In genomic region chr12:3527736-3528135, GRCh38 we compare ENCODE assay signal across 32 cellular contexts. TPM values are rescaled to one million over a fixed set of nuclear protein-coding genes. Genes with fewer than 3 reads are reported as not detected.
"Had no signal": no experiment of that assay in that cellular context is flagged by ENCODE, and none has a peak within 500 bp of the region (broad histone marks: within the 10 kb centered on the region; RNA-seq: fewer than 3 reads in every experiment).

No MANE protein-coding gene starts in this region.

- H3K4me1 ChIP-seq: ascending aorta had no signal

- ATAC-seq: activated CD8-positive, alpha-beta T cell treated with anti-CD3 and anti-CD28 coated beads for 36 hours; activated T-cell treated with anti-CD3 and anti-CD28 coated beads, Interleukin-2, amount 50 U/mL, for 72 hours; activated T-helper 17 cell treated with anti-CD3 and anti-CD28 coated beads, Interleukin-2, amount 50 U/mL, for 72 hours had no signal

- H3K27ac ChIP-seq: ascending aorta, PC-9, SJCRH30, SK-N-MC had no signal

- H3K9me3 ChIP-seq: ascending aorta had no signal

- H3K27me3 ChIP-seq: ascending aorta, MG63, SJCRH30 had no signal

- DNase-seq: activated CD4-positive, alpha-beta T cell treated with anti-CD3 and anti-CD28 coated beads, Interleukin-2, amount 10 ng/mL, durations not matched to agents 24 days and 14 days; activated CD4-positive, alpha-beta T cell treated with anti-CD3 and anti-CD28 coated beads, Interleukin-2, amount 50 U/mL, for 4 hours; activated CD8-positive, alpha-beta T cell treated with anti-CD3 and anti-CD28 coated beads for 36 hours; activated effector memory CD4-positive, alpha-beta T cell treated with anti-CD3 and anti-CD28 coated beads, Interleukin-2, amount 50 U/mL, for 16 hours; activated naive CD4-positive, alpha-beta T cell; activated naive CD4-positive, alpha-beta T cell treated with anti-CD3 and anti-CD28 coated beads, Interleukin-2, amount 50 U/mL, for 16 hours; activated naive CD8-positive, alpha-beta T cell treated with anti-CD3 and anti-CD28 coated beads for 36 hours; activated T-cell treated with anti-CD3 and anti-CD28 coated beads, Interleukin-2, amount 50 U/mL, for 1 hour; activated T-cell treated with anti-CD3 and anti-CD28 coated beads, Interleukin-2, amount 50 U/mL, for 72 hours; amniotic stem cell; caudate nucleus; cerebellar nuclear complex; Karpas-422; KBM-7; NCI-H1048; NCI-H1105 treated with DMSO at 0.1 percent for 48 hours; NCI-H1436; NCI-H1694 treated with DMSO at 0.1 percent for 48 hours; NCI-H2029; NCI-H345; NCI-H524 treated with DMSO at 0.1 percent for 48 hours; SHP77; SJCRH30 had no signal

- H3K36me3 ChIP-seq: ascending aorta, MG63, SJCRH30 had no signal

- H3K4me3 ChIP-seq: ascending aorta, MG63, PC-9, SJCRH30, SK-N-MC had no signal

RNA-seq across cellular contexts. Expression of gene PRMT8, which starts 36.7 kb away (rescaled TPM):
- total RNA-seq: activated CD4-positive, alpha-beta T cell treated with anti-CD3 and anti-CD28 coated beads, Interleukin-2, amount 10 ng/mL, durations not matched to agents 24 days and 14 days; activated CD8-positive, alpha-beta memory T cell treated with anti-CD3 and anti-CD28 coated beads for 36 hours; activated CD8-positive, alpha-beta T cell treated with anti-CD3 and anti-CD28 coated beads for 36 hours; activated naive CD8-positive, alpha-beta T cell treated with anti-CD3 and anti-CD28 coated beads for 36 hours; activated T-cell treated with anti-CD3 and anti-CD28 coated beads, Interleukin-2, amount 50 U/mL, for 72 hours; activated T-helper 17 cell treated with anti-CD3 and anti-CD28 coated beads, Interleukin-2, amount 50 U/mL, for 72 hours; ascending aorta; NCI-H460; PC-9; SJCRH30; T-helper 1 cell treated with Interleukin-12 subunit alpha and Interleukin-12 subunit beta and Interleukin-4 antibody, amounts not matched to agents 30 ng/mL and 1 ng/mL, for 36 hours; T-helper 2 cell treated with Interferon-gamma antibody and Interleukin-4, amounts not matched to agents 100 ng/mL and 5 ng/mL, for 36 hours had no signal
